1 cellular context compared by ENCODE assay signal in genomic region chr7:19079066-19079465, GRCh38.
TF ChIP-seq lines count a peak whose summit lies in the region.

No MANE protein-coding gene starts in this region.

TF ChIP-seq in GM23338, 12 proteins besides CTCF, POLR2A, EP300 and RAD21 (continued from another document):
- no peak for TF ChIP-seq ZNF462 (CRISPR knock-in tag; IDR thresholded peaks at IDR 0.05)
- TF ChIP-seq POLR2AphosphoS5 (IDR thresholded peaks at IDR 0.05; ENCODE audit: low read depth) = no peak
- no peak for TF ChIP-seq STAT1 (IDR thresholded peaks at IDR 0.05; ENCODE audit: unreplicated experiment)
- TF ChIP-seq CREB1 (CRISPR knock-in tag; IDR thresholded peaks at IDR 0.05; ENCODE audit: low read depth) = no peak
- no peak for TF ChIP-seq REST (IDR thresholded peaks at IDR 0.05; ENCODE audit: unreplicated experiment)
TF ChIP-seq in GM23338: peak in this region for 0.
